Comparison of ENCODE assay signal across 8 cellular contexts in the genomic region with DNA sequence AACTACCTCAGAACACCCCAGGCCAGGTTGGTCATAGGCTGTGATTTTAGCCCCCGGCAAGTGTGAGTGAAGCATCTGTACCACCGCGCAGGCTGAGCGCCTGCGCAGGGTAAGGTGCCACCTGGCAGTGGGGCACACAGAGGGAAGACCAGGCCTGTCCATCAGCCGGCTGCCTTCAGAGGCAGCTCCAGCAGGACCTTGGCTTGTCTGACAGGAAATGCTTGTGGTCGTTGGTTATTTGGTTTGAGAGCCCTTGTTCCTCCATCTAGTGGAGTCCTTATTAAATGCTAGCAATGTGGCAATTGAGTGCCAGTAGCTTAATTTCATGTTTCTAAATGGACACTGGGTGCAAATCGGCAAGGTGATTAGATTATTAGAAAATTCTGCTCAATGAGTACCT. TPM values are rescaled to one million over a fixed set of nuclear protein-coding genes. Genes with fewer than 3 reads are reported as not detected.
DNase-seq lines count a peak whose midpoint lies in the region; ATAC-seq and TF ChIP-seq lines count a peak whose summit lies in the region.

No MANE protein-coding gene starts in this region.

- no peak overlapping the region for H3K4me3 Mint-ChIP-seq in endothelial cell (ENCODE audit: unreplicated experiment)

- no peak for DNase-seq in activated naive CD4-positive, alpha-beta T cell treated with anti-CD3 and anti-CD28 coated beads, Interleukin-2, amount 50 U/mL, for 72 hours (ENCODE audit: low spot score in 2 of 2)
- DNase-seq in activated naive CD4-positive, alpha-beta T cell (lab: John Stamatoyannopoulos, UW): no peak
- DNase-seq in NCI-H510A treated with DMSO at 0.1 percent for 48 hours (lab: John Stamatoyannopoulos, UW): peak; percentile 77
- DNase-seq in endothelial cell (ENCODE audit: low spot score): no peak
- peak; percentile 72 for DNase-seq in upper lobe of right lung
- DNase-seq in hippocampal formation (lab: John Stamatoyannopoulos, UW): no peak
- DNase-seq in DMS 273 treated with DMSO at 0.1 percent for 48 hours (lab: John Stamatoyannopoulos, UW): no peak
- no peak for DNase-seq in T-helper 1 cell

- H3K9me3 ChIP-seq in upper lobe of right lung: no peaks in the 10 kb centered on the region

- peak overlapping the region; percentile 39 to 75 for H3K27ac Mint-ChIP-seq in activated naive CD4-positive, alpha-beta T cell treated with anti-CD3 and anti-CD28 coated beads, Interleukin-2, amount 50 U/mL, for 72 hours
- peak overlapping the region; percentile 15 for H3K27ac Mint-ChIP-seq in endothelial cell (ENCODE audit: unreplicated experiment)

- H3K4me1 Mint-ChIP-seq in endothelial cell (ENCODE audit: unreplicated experiment): peaks cover 31% of the 10 kb centered on the region

- H3K27me3 ChIP-seq in upper lobe of right lung: no peaks in the 10 kb centered on the region

- no peaks in the 10 kb centered on the region for H3K36me3 Mint-ChIP-seq in activated naive CD4-positive, alpha-beta T cell treated with anti-CD3 and anti-CD28 coated beads, Interleukin-2, amount 50 U/mL, for 72 hours
- H3K36me3 Mint-ChIP-seq in endothelial cell (ENCODE audit: low read depth, unreplicated experiment): peaks cover 18% of the 10 kb centered on the region

- peaks cover 22% of the 10 kb centered on the region for H3K36me3 ChIP-seq in upper lobe of right lung

- H3K4me3 ChIP-seq in upper lobe of right lung: no peak overlapping the region

- no peak for TF ChIP-seq CTCF in endothelial cell (IDR thresholded peaks at IDR 0.05; ENCODE audit: unreplicated experiment)
- peak; percentile 22 for TF ChIP-seq CTCF in upper lobe of right lung (IDR thresholded peaks at IDR 0.05)

- H3K27me3 Mint-ChIP-seq in endothelial cell (ENCODE audit: unreplicated experiment): peaks cover 6% of the 10 kb centered on the region

- H3K9me3 Mint-ChIP-seq in activated naive CD4-positive, alpha-beta T cell treated with anti-CD3 and anti-CD28 coated beads, Interleukin-2, amount 50 U/mL, for 72 hours: no peaks in the 10 kb centered on the region
- no peaks in the 10 kb centered on the region for H3K9me3 Mint-ChIP-seq in endothelial cell (ENCODE audit: unreplicated experiment)

- intact Hi-C loops in upper lobe of right lung (cut with DNase I): no loop called here

- peak in 1 of 2 donors; percentile 8 for ATAC-seq in activated naive CD4-positive, alpha-beta T cell treated with anti-CD3 and anti-CD28 coated beads, Interleukin-2, amount 50 U/mL, for 72 hours
- peak; percentile 82 for ATAC-seq in upper lobe of right lung

- H3K27ac ChIP-seq in upper lobe of right lung: no peak overlapping the region

- H3K4me1 ChIP-seq in upper lobe of right lung: peaks cover 54% of the 10 kb centered on the region

RNA-seq across cellular contexts. Expression of a gene that starts 27.5 kb away (rescaled TPM):
- 1 to 10 TPM; 8.5 to 8.9 TPM for total RNA-seq in activated naive CD4-positive, alpha-beta T cell treated with anti-CD3 and anti-CD28 coated beads, Interleukin-2, amount 50 U/mL, for 72 hours
- total RNA-seq in endothelial cell (ENCODE audit: unreplicated experiment) (165 TPM), upper lobe of right lung (104 TPM)

RNA-seq across cellular contexts. Expression of a gene that starts 39.8 kb away (rescaled TPM):
- total RNA-seq in activated naive CD4-positive, alpha-beta T cell treated with anti-CD3 and anti-CD28 coated beads, Interleukin-2, amount 50 U/mL, for 72 hours: 100 to 1,000 TPM in 1 of 2 donors, 10 to 100 TPM in 1; 87.8 to 120 TPM
- total RNA-seq in endothelial cell (ENCODE audit: unreplicated experiment) (81.7 TPM), upper lobe of right lung (69.4 TPM)

RNA-seq across cellular contexts. Expression of a gene that starts 44.4 kb away (rescaled TPM):
- total RNA-seq in activated naive CD4-positive, alpha-beta T cell treated with anti-CD3 and anti-CD28 coated beads, Interleukin-2, amount 50 U/mL, for 72 hours: under 1 TPM in 1 of 2 donors, not detected in 1; 0.23 TPM
- total RNA-seq in endothelial cell (ENCODE audit: unreplicated experiment): not detected
- not detected for total RNA-seq in upper lobe of right lung

Comparison
In these comparisons a context has a peak if more than half of its experiments do, and no peak if none do; other contexts are left out.
1. DNase-seq: peak in NCI-H510A treated with DMSO at 0.1 percent for 48 hours (single experiment) and upper lobe of right lung (single experiment); none in activated naive CD4-positive, alpha-beta T cell treated with anti-CD3 and anti-CD28 coated beads, Interleukin-2, amount 50 U/mL, for 72 hours (0 of 2), activated naive CD4-positive, alpha-beta T cell (0 of 4), endothelial cell (single experiment), hippocampal formation (0 of 2), DMS 273 treated with DMSO at 0.1 percent for 48 hours (single experiment) and T-helper 1 cell (0 of 5).
2. RNA of a gene that starts 27.5 kb away (total RNA-seq): 165 TPM in endothelial cell (single experiment) and 104 TPM in upper lobe of right lung (single experiment); 8.5 to 8.9 TPM in activated naive CD4-positive, alpha-beta T cell treated with anti-CD3 and anti-CD28 coated beads, Interleukin-2, amount 50 U/mL, for 72 hours; every median in the first group is over 10 times any median in the second.